ENCODE assay signal across 9 cellular contexts in genomic region chr10:100528123-100528884, GRCh38. TPM values are rescaled to one million over a fixed set of nuclear protein-coding genes. Genes with fewer than 3 reads are reported as not detected.
DNase-seq lines count a peak whose midpoint lies in the region; TF ChIP-seq lines count a peak whose summit lies in the region.
"Had no signal": no experiment of that assay in that cellular context is flagged by ENCODE, and none has a peak within 500 bp of the region (broad histone marks: within the 10 kb centered on the region; RNA-seq: fewer than 3 reads in every experiment).

No MANE protein-coding gene starts in this region.

- intact Hi-C loops in breast epithelium (cut with DNase I; ENCODE audit: low total_unique reads), result no loop called here
- intact Hi-C loops in head of caudate nucleus (cut with DNase I), result no loop called here

- H3K27me3 ChIP-seq in AG04450 (ENCODE audit: control insufficient read depth, insufficient read depth, low read length) (no peaks in the 10 kb centered on the region), HUES6 (ENCODE audit: control insufficient read depth, insufficient read depth, low read length) (no peaks in the 10 kb centered on the region), breast epithelium (no peaks in the 10 kb centered on the region), muscle layer of duodenum (ENCODE audit: low read depth, low read length) (no peaks in the 10 kb centered on the region), H7 (ENCODE audit: control insufficient read depth, insufficient read depth, low read length) (no peaks in the 10 kb centered on the region)

- no peak for TF ChIP-seq POLR2A in breast epithelium (IDR thresholded peaks at IDR 0.05)

- CTCF ChIA-PET in AG04450 (lab: Charles Lee), result interaction anchor here (3.3 to 4.1 kb wide), 3 partner anchors 7 to 94 kb away, joined by 14 to 30 read pairs (median 26); partner anchors contain the start of gene HIF1AN

- H3K9me3 ChIP-seq in AG04450 (ENCODE audit: control insufficient read depth, insufficient read depth, low read length) (no peaks in the 10 kb centered on the region; the same call in 1 of the 2 replicates), HUES6 (ENCODE audit: control insufficient read depth, insufficient read depth, low read depth, low read length) (no peaks in the 10 kb centered on the region), breast epithelium (no peaks in the 10 kb centered on the region), muscle layer of duodenum (ENCODE audit: control insufficient read depth in 1 of 2, low read length in 2 of 2) (no peaks in the 10 kb centered on the region)

- H3K36me3 ChIP-seq in HUES6 (ENCODE audit: control insufficient read depth, insufficient read depth, low read length), result peaks cover 43% of the 10 kb centered on the region
- no peaks in the 10 kb centered on the region for H3K36me3 ChIP-seq in breast epithelium
- H3K36me3 ChIP-seq in muscle layer of duodenum (ENCODE audit: control insufficient read depth in 1 of 2, insufficient read depth in 2 of 2, low read length in 2 of 2), result peaks cover 30 to 39% of the 10 kb centered on the region in 2 donors
- H3K36me3 ChIP-seq in H7 (replicated peaks; ENCODE audit: control insufficient read depth, insufficient read depth, low read length), result peaks cover 11% of the 10 kb centered on the region

- H3K4me1 ChIP-seq in HUES6 (ENCODE audit: control insufficient read depth, insufficient read depth, low read length), result peaks cover 13% of the 10 kb centered on the region
- H3K4me1 ChIP-seq in breast epithelium, result peaks cover 0 to 8% of the 10 kb centered on the region in 2 donors
- H3K4me1 ChIP-seq in muscle layer of duodenum (ENCODE audit: control insufficient read depth in 1 of 2, insufficient read depth in 2 of 2, low read length in 2 of 2), result peaks cover 6 to 26% of the 10 kb centered on the region in 2 donors

- H3K9ac ChIP-seq in HUES6 (ENCODE audit: low read length), result no peak overlapping the region

- no peak for TF ChIP-seq CTCF in AG04450 (IDR thresholded peaks at IDR 0.05; ENCODE audit: low read depth, low read length)
- TF ChIP-seq CTCF in breast epithelium (IDR thresholded peaks at IDR 0.05), result no peak

- H3K27ac ChIP-seq in AG04450 (ENCODE audit: low read depth, low read length) (no peak overlapping the region), HUES6 (ENCODE audit: low read depth, low read length) (no peak overlapping the region), breast epithelium (peak overlapping the region; percentile 80 to 88), muscle layer of duodenum (ENCODE audit: low read length) (peak overlapping the region; percentile 93)

- H3K4me3 ChIP-seq in AG04450 (ENCODE audit: low read depth, low read length) (peak overlapping the region; percentile 92), HUES6 (ENCODE audit: low read depth, low read length) (peak overlapping the region; percentile 82), breast epithelium (peak overlapping the region; percentile 60 to 81 (median 73)), muscle layer of duodenum (ENCODE audit: low read depth in 1 of 2, low read length in 2 of 2) (peak overlapping the region; percentile 88 to 98), H7 (ENCODE audit: insufficient read depth, low read depth, low read length) (no peak overlapping the region)

- DNase-seq in AG04450 (ENCODE audit: low read depth, low spot score), result no peak
- DNase-seq in breast epithelium (ENCODE audit: low spot score in 2 of 2), result no peak
- DNase-seq in head of caudate nucleus, result no peak
- no peak for DNase-seq in H7
- no peak for DNase-seq in T1000 (lab: John Stamatoyannopoulos, UW)
- DNase-seq in EL, result no peak
- DNase-seq: activated CD4-positive, CD25-positive, alpha-beta regulatory T cell had no signal

- POLR2A ChIA-PET in AG04450 (lab: Yijun Ruan, JAX), result interaction anchor here (0.7 kb wide), 1 partner anchor 103 kb away, joined by 4 read pairs; no protein-coding TSS in a partner anchor

RNA-seq across cellular contexts. Expression of gene NDUFB8, which starts 1.4 kb away (rescaled TPM):
- 204 and 211 TPM in 2 replicates for polyA plus RNA-seq in AG04450 (2011; rRNA removed)
- 94.8 and 112 TPM in 2 replicates for polyA minus RNA-seq in AG04450 (2011; rRNA and poly(A)+ RNA removed)
- total RNA-seq in breast epithelium, result 100 to 1,000 TPM; 143 to 148 (median 144) TPM
- 206 and 222 TPM in 2 replicates for total RNA-seq in H7 (2014; rRNA removed; shearing (Covaris generic))

RNA-seq across cellular contexts. Expression of gene HIF1AN, which starts 7.4 kb away (rescaled TPM):
- 29.7 and 31.0 TPM in 2 replicates for polyA plus RNA-seq in AG04450 (2011; rRNA removed)
- 23.0 and 28.0 TPM in 2 replicates for polyA minus RNA-seq in AG04450 (2011; rRNA and poly(A)+ RNA removed)
- total RNA-seq in breast epithelium, result 10 to 100 TPM; 11.4 to 20.6 (median 15.4) TPM
- 8.1 and 10.0 TPM in 2 replicates for total RNA-seq in H7 (2014; rRNA removed; shearing (Covaris generic))

RNA-seq across cellular contexts. Expression of gene SEC31B, which starts 8.6 kb away (rescaled TPM):
- polyA plus RNA-seq in AG04450 (2011; rRNA removed), result 4.3 and 4.8 TPM in 2 replicates
- 4.2 TPM in 2 replicates for polyA minus RNA-seq in AG04450 (2011; rRNA and poly(A)+ RNA removed)
- total RNA-seq in breast epithelium, result 10 to 100 TPM in 2 of 3 donors, 1 to 10 TPM in 1; 9.8 to 18.1 (median 12.1) TPM
- 1.3 and 3.2 TPM in 2 replicates for total RNA-seq in H7 (2014; rRNA removed; shearing (Covaris generic))

Comparison
In these comparisons a context has a peak if more than half of its experiments do, and no peak if none do; other contexts are left out.
1. H3K27ac ChIP-seq: peak in breast epithelium (2 of 2) and muscle layer of duodenum (single experiment); none in AG04450 (single experiment) and HUES6 (single experiment).